ENCODE assay signal across 6 cellular contexts in genomic region chr13:59392328-59392727, GRCh38.
"Had no signal": no experiment of that assay in that cellular context is flagged by ENCODE, and none has a peak within 500 bp of the region (broad histone marks: within the 10 kb centered on the region; RNA-seq: fewer than 3 reads in every experiment).

No MANE protein-coding gene starts in this region.

- H3K27ac ChIP-seq: dorsolateral prefrontal cortex, gastrocnemius medialis, thyroid gland, vagina, WERI-Rb-1 had no signal

- H3K27me3 ChIP-seq: dorsolateral prefrontal cortex, gastrocnemius medialis, heart left ventricle, thyroid gland, vagina had no signal

- H3K4me3 ChIP-seq: dorsolateral prefrontal cortex, gastrocnemius medialis, heart left ventricle, thyroid gland, vagina had no signal

- H3K9me3 ChIP-seq: gastrocnemius medialis, thyroid gland, vagina had no signal

- H3K4me1 ChIP-seq: thyroid gland, vagina had no signal

- H3K36me3 ChIP-seq: gastrocnemius medialis, heart left ventricle, thyroid gland, vagina, WERI-Rb-1 had no signal
